In the genomic region with DNA sequence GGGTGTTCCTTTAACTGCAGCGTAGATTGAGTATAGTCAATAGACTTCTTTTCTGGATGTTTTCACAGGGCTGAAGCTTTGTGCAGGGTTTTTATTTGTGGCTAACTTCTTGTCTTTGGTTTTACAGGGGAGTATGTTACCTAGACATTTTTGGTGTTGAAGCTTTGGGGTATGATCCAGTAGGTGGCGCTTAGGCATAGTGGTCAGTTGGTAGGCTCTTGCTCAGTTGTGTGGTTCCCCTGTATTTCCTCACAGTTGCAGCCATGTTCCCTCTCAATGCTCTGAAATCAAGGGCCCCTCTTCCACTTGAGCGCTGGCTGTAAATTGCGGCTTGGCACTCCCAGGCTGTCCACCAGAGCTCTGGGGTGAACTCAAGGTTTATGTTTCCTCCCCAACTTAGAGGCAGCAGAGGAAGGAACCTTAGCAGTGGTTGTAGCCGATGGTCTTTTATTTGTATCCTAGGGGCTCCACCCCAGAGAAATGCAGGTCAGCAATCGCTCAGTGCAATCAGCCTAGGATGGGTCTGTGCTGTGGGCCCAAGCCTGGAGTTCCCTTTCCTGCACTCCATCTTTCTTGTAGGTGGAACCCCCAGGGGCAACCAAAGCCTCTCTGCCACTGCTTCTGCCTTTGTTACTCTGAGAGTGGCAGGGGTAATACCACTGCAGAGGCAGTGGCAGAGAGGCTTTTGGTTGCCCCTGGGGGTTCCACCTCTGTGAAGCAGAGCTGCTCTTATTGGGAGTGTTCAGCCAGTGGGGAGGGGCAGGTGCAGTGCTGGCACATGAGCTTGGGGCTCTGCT, we compare ENCODE assay signal across 7 cellular contexts. TPM values are rescaled to one million over a fixed set of nuclear protein-coding genes. Genes with fewer than 3 reads are reported as not detected.
DNase-seq lines count a peak whose midpoint lies in the region; ATAC-seq and TF ChIP-seq lines count a peak whose summit lies in the region.

No MANE protein-coding gene starts in this region.

- peak; percentile 59 for ATAC-seq in GM21447 (IDR thresholded peaks at IDR 0.05; ENCODE audit: unreplicated experiment)

- no peaks in the 10 kb centered on the region for H3K27me3 ChIP-seq in GM06990 (replicated peaks; ENCODE audit: control insufficient read depth, insufficient read depth, low read length)
- H3K27me3 ChIP-seq in Karpas-422 (ENCODE audit: low read length): no peaks in the 10 kb centered on the region
- no peaks in the 10 kb centered on the region for H3K27me3 ChIP-seq in fibroblast of lung (ENCODE audit: control insufficient read depth, insufficient read depth, low read length)

- no peaks in the 10 kb centered on the region for H3K9me3 ChIP-seq in Karpas-422 (ENCODE audit: low read length)
- no peaks in the 10 kb centered on the region for H3K9me3 ChIP-seq in fibroblast of lung (ENCODE audit: control insufficient read depth, insufficient read depth, low read depth, low read length)

- H3K4me1 ChIP-seq in Karpas-422 (ENCODE audit: low read length) (peaks cover 3% of the 10 kb centered on the region; the same call in 1 of the 2 replicates), fibroblast of lung (ENCODE audit: control insufficient read depth, extremely low read depth, insufficient read depth, low read length) (peaks cover 6% of the 10 kb centered on the region)

- DNase-seq in GM06990 (ENCODE audit: extremely low read depth, insufficient read length) (peak; percentile 13), Karpas-422 (peak; percentile 86), fibroblast of lung (ENCODE audit: low read depth in 2 of 2) (peak; percentile 59 to 83), non-pigmented ciliary epithelial cell (ENCODE audit: low read depth) (peak; percentile 50), SHP77 treated with DMSO at 0.1 percent for 48 hours (lab: John Stamatoyannopoulos, UW) (no peak)

- H3K9ac ChIP-seq in Karpas-422 (ENCODE audit: low read length) (no peak overlapping the region), fibroblast of lung (ENCODE audit: insufficient read depth, low read length) (no peak overlapping the region)

- H3K4me2 ChIP-seq in Karpas-422 (ENCODE audit: low read depth, low read length, poor library complexity, severe bottlenecking) (no peak overlapping the region), fibroblast of lung (ENCODE audit: extremely low read depth, insufficient read depth, low read length) (peak overlapping the region; percentile 46)

- peak; percentile 67 for TF ChIP-seq CTCF in GM06990 (IDR thresholded peaks at IDR 0.05; ENCODE audit: insufficient read depth, low read length, poor library complexity, severe bottlenecking)
- TF ChIP-seq CTCF in WI38 (IDR thresholded peaks at IDR 0.05; ENCODE audit: low read depth, low read length): peak; percentile 42; the same call in 1 of the 2 replicates
- peak; percentile 68 to 78 for TF ChIP-seq CTCF in fibroblast of lung (conservative IDR thresholded peaks at IDR 0.05 in 1 of 2, IDR thresholded peaks at IDR 0.05 in 1 of 2; ENCODE audit: low read depth in 1 of 2, low read length in 2 of 2)

- no peaks in the 10 kb centered on the region for H3K36me3 ChIP-seq in GM06990 (ENCODE audit: control insufficient read depth, insufficient read depth, low read length)
- no peaks in the 10 kb centered on the region for H3K36me3 ChIP-seq in Karpas-422 (ENCODE audit: insufficient read depth, low read length)
- H3K36me3 ChIP-seq in fibroblast of lung (ENCODE audit: control insufficient read depth, insufficient read depth, low read length): no peaks in the 10 kb centered on the region

- no peaks in the 10 kb centered on the region for H3K9me2 ChIP-seq in Karpas-422 (replicated peaks; ENCODE audit: insufficient read depth, low read length)

- H3K27ac ChIP-seq in Karpas-422 (ENCODE audit: low read length): no peak overlapping the region
- no peak overlapping the region for H3K27ac ChIP-seq in fibroblast of lung (ENCODE audit: insufficient read depth, low read length)

- H3K79me2 ChIP-seq in Karpas-422 (ENCODE audit: low read length) (no peaks in the 10 kb centered on the region), fibroblast of lung (ENCODE audit: control insufficient read depth, insufficient read depth, low read length) (no peaks in the 10 kb centered on the region)

- peak overlapping the region; percentile 8; the same call in 1 of the 2 replicates for H2AFZ ChIP-seq in Karpas-422 (ENCODE audit: low read length)
- no peak overlapping the region for H2AFZ ChIP-seq in fibroblast of lung (ENCODE audit: low read length)

- H4K20me1 ChIP-seq in Karpas-422 (ENCODE audit: insufficient read depth, low read depth, low read length) (no peaks in the 10 kb centered on the region), fibroblast of lung (ENCODE audit: control insufficient read depth, extremely low read depth, insufficient read depth, low read length) (no peaks in the 10 kb centered on the region)

- no peak overlapping the region for H3K4me3 ChIP-seq in GM06990 (replicated peaks; ENCODE audit: low read depth, low read length)
- H3K4me3 ChIP-seq in Karpas-422 (ENCODE audit: low read length): no peak overlapping the region
- H3K4me3 ChIP-seq in WI38 (ENCODE audit: low read depth, low read length): no peak overlapping the region
- no peak overlapping the region for H3K4me3 ChIP-seq in fibroblast of lung (replicated peaks in 1 of 4; ENCODE audit: control extremely low read depth in 1 of 4, insufficient read depth in 1 of 4, low read depth in 3 of 4, low read length in 4 of 4)

RNA-seq across cellular contexts. Expression of gene CMAS, which starts 55.1 kb away (rescaled TPM):
- 34.0 and 35.8 TPM in 2 replicates for total RNA-seq in Karpas-422 (2014; rRNA removed; shearing (Covaris generic); ENCODE audit: low replicate concordance)
- total RNA-seq in fibroblast of lung: 19.0 and 24.3 TPM in 2 replicates
- 22.3 and 25.6 TPM in 2 replicates for polyA plus RNA-seq in fibroblast of lung
- polyA plus RNA-seq in fibroblast of lung (2012): 28.0 and 29.8 TPM in 2 replicates
- 0.26 and 5.6 TPM in 2 replicates for polyA minus RNA-seq in fibroblast of lung (ENCODE audit: low replicate concordance)
